8 cellular contexts compared by ENCODE assay signal in genomic region chr5:64987768-64988167, GRCh38.
"Had no signal": no experiment of that assay in that cellular context is flagged by ENCODE, and none has a peak within 500 bp of the region (broad histone marks: within the 10 kb centered on the region; RNA-seq: fewer than 3 reads in every experiment).

No MANE protein-coding gene starts in this region.

- H3K9me3 ChIP-seq: HAP-1 had no signal

- H3K27ac ChIP-seq: GM23248 had no signal

- H3K4me1 ChIP-seq: HAP-1 had no signal

- ATAC-seq: HCT116, K562 had no signal

- H3K4me3 ChIP-seq: GM23248, HAP-1, K562 had no signal

- DNase-seq: GM23248, GOT3, H7, IMR-90 had no signal

- H3K36me3 ChIP-seq: HAP-1 had no signal

- FAIRE-seq: HTR-8/SVneo, K562 had no signal
